Comparison of ENCODE assay signal across 1 cellular context in the genomic region with DNA sequence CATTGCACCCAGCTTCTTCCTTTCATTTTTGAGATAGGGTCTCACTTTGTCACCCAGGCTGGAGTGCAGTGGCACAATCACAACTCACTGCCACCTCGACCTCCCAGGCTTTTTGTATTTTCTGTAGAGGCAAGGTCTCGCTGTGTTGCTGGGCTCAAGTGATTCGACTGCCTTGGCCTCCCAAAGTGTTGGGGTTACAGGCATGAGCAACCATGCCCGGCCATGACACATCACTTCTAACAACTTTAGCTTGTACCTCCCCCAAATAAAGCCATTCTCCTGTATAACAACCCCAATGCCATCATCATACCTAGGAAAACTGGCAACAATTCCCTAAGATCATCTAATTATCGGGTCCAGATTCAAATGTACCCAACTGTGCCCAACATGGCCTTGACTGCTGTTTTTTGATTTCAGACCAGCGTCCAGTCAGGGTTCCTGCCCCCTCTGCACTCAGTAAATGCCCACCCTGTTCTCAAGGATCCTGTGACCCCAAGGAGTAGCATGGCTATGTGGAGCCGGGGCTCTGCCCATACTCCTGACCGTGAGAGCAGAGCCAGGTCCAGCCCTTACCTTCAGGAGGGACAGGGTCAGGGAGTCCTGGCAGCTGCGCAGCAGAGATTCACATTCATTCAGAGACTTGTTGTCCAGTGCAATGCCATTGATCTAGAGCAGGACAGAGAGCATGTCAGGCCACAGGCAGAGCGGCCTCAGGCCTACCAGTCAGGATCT.
TF ChIP-seq lines count a peak whose summit lies in the region.

No MANE protein-coding gene starts in this region.

TF ChIP-seq in IMR-90, 13 proteins besides CTCF, POLR2A, EP300 and RAD21:
- TF ChIP-seq BHLHE40 (IDR thresholded peaks at IDR 0.05; ENCODE audit: low read depth, low read length) (no peak), MAFK (IDR thresholded peaks at IDR 0.05; ENCODE audit: low read depth, low read length) (no peak), CEBPB (IDR thresholded peaks at IDR 0.05; ENCODE audit: low read depth, low read length) (no peak), RFX5 (IDR thresholded peaks at IDR 0.05; ENCODE audit: low read depth, low read length) (no peak), MAZ (IDR thresholded peaks at IDR 0.05; ENCODE audit: borderline replicate concordance, low read depth, low read length) (no peak), CHD1 (IDR thresholded peaks at IDR 0.05; ENCODE audit: low read depth, low read length) (no peak), RCOR1 (IDR thresholded peaks at IDR 0.05; ENCODE audit: insufficient replicate concordance, low read length) (no peak), NFE2L2 (IDR thresholded peaks at IDR 0.05; ENCODE audit: low read depth, low read length) (no peak), SMC3 (IDR thresholded peaks at IDR 0.05; ENCODE audit: low read depth, low read length) (no peak), ELK1 (IDR thresholded peaks at IDR 0.05; ENCODE audit: borderline replicate concordance, low read depth, low read length) (no peak), MXI1 (IDR thresholded peaks at IDR 0.05; ENCODE audit: borderline replicate concordance, low read depth, low read length) (no peak), FOS (IDR thresholded peaks at IDR 0.05; ENCODE audit: low read depth, low read length) (no peak)
- TF ChIP-seq, protein P1, sequence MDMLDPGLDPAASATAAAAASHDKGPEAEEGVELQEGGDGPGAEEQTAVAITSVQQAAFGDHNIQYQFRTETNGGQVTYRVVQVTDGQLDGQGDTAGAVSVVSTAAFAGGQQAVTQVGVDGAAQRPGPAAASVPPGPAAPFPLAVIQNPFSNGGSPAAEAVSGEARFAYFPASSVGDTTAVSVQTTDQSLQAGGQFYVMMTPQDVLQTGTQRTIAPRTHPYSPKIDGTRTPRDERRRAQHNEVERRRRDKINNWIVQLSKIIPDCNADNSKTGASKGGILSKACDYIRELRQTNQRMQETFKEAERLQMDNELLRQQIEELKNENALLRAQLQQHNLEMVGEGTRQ (IDR thresholded peaks at IDR 0.05; ENCODE audit: low read depth, low read length) = no peak
